8 cellular contexts compared by ENCODE assay signal in genomic region chr4:139553751-139554670, GRCh38. TPM values are rescaled to one million over a fixed set of nuclear protein-coding genes. Genes with fewer than 3 reads are reported as not detected.
DNase-seq lines count a peak whose midpoint lies in the region; ATAC-seq and TF ChIP-seq lines count a peak whose summit lies in the region.

No MANE protein-coding gene starts in this region.

- H3K4me1 ChIP-seq in A673 (ENCODE audit: insufficient read depth, low read length, poor library complexity, severe bottlenecking) = peaks cover 74% of the 10 kb centered on the region
- H3K4me1 ChIP-seq in HUES64 (ENCODE audit: insufficient read depth, low read length) = peaks cover 37% of the 10 kb centered on the region

- peaks cover 0 to 19% (median 4%) of the 10 kb centered on the region in 5 donors for H3K27me3 Mint-ChIP-seq in naive thymus-derived CD8-positive, alpha-beta T cell

- H3K27me3 ChIP-seq in A673 (replicated peaks; ENCODE audit: insufficient read depth, low read depth, low read length, poor library complexity) (no peaks in the 10 kb centered on the region), HUES64 (ENCODE audit: insufficient read depth, low read length) (peaks cover 65% of the 10 kb centered on the region)

- H3K36me3 ChIP-seq in A673 (ENCODE audit: insufficient read depth, low read length, poor library complexity, severe bottlenecking) = no peaks in the 10 kb centered on the region
- no peaks in the 10 kb centered on the region for H3K36me3 ChIP-seq in HUES64 (ENCODE audit: insufficient read depth, low read length)

- POLR2A ChIA-PET in A673 (lab: Charles Lee; ENCODE audit: low non-redundant PET) = interaction anchor here (0.6 kb wide), 1 partner anchor 1311 kb away, joined by 3 read pairs; no protein-coding TSS in a partner anchor
- POLR2A ChIA-PET in naive thymus-derived CD8-positive, alpha-beta T cell (lab: Charles Lee) = interaction anchor here (1.4 kb wide), 1 partner anchor 100 kb away, joined by 4 read pairs; the partner anchor contains the start of gene RAB33B

- peak overlapping the region in 6 of 10 donors; percentile 22 to 97 (median 92) for H3K4me3 Mint-ChIP-seq in naive thymus-derived CD8-positive, alpha-beta T cell

- H3K4me1 Mint-ChIP-seq in naive thymus-derived CD8-positive, alpha-beta T cell = peaks cover 8 to 42% (median 24%) of the 10 kb centered on the region in 4 donors

- DNase-seq in A673 (ENCODE audit: low spot score) (no peak), cerebellar cortex (ENCODE audit: low spot score) (peak; percentile 46), NCI-H146 (lab: John Stamatoyannopoulos, UW) (no peak)
- DNase-seq in naive thymus-derived CD8-positive, alpha-beta T cell = no peak

- H3K27ac ChIP-seq in A673 (ENCODE audit: low read depth, low read length, poor library complexity, severe bottlenecking) (peak overlapping the region; percentile 98), HUES64 (ENCODE audit: low read depth, low read length) (no peak overlapping the region)

- H3K27ac Mint-ChIP-seq in naive thymus-derived CD8-positive, alpha-beta T cell = peak overlapping the region in 4 of 10 donors; percentile 8 to 94 (median 63)

- TF ChIP-seq CTCF in A673 (conservative IDR thresholded peaks at IDR 0.05; ENCODE audit: low read depth, low read length) = no peak

- no peak for ATAC-seq in naive thymus-derived CD8-positive, alpha-beta T cell
- ATAC-seq in GM21515 (IDR thresholded peaks at IDR 0.05; ENCODE audit: unreplicated experiment) = no peak
- no peak for ATAC-seq in HG02623 (IDR thresholded peaks at IDR 0.05; ENCODE audit: unreplicated experiment)
- ATAC-seq in HG02884 (IDR thresholded peaks at IDR 0.05; ENCODE audit: unreplicated experiment) = no peak

- no TSS peak for BruUV-seq in A673 (replicated peaks; lab: Mats Ljungman, UMichigan)

- H3K36me3 Mint-ChIP-seq in naive thymus-derived CD8-positive, alpha-beta T cell = peaks cover 0 to 2% (median 0%) of the 10 kb centered on the region in 3 donors

- no peaks in the 10 kb centered on the region for H3K9me3 Mint-ChIP-seq in naive thymus-derived CD8-positive, alpha-beta T cell

- CTCF ChIA-PET in A673 (lab: Charles Lee) = no interaction called here

- peak overlapping the region; percentile 88 for H3K4me3 ChIP-seq in A673 (ENCODE audit: low read depth, low read length, poor library complexity, severe bottlenecking)
- peak overlapping the region; percentile 69; the same call in 1 of the 2 replicates for H3K4me3 ChIP-seq in HUES64 (ENCODE audit: low read length)

- intact Hi-C loops in A673 (cut with micrococcal nuclease; ENCODE audit: unreplicated experiment) = loop anchor here (10.0 kb wide), 1 partner anchor 59 kb away; no protein-coding TSS in a partner anchor

- WGBS in HUES64 = 71% methylated on average over 4 of the region's 4 CpGs

- H3K9me3 ChIP-seq in A673 (ENCODE audit: low read depth, low read length, poor library complexity, severe bottlenecking) (no peaks in the 10 kb centered on the region), HUES64 (ENCODE audit: insufficient read depth, low read depth, low read length) (no peaks in the 10 kb centered on the region)

- no peak overlapping the region for H3K9ac ChIP-seq in HUES64 (ENCODE audit: low read depth, low read length)

RNA-seq across cellular contexts. Expression of gene SETD7, which starts 2.0 kb away (rescaled TPM):
- 52.8 and 54.6 TPM in 2 replicates for total RNA-seq in A673 (2021)
- polyA plus RNA-seq in HUES64 (2013, experiment 1 of 2) = 2.7 TPM
- polyA plus RNA-seq in HUES64 (2013, experiment 2 of 2) = 3.4 TPM
- total RNA-seq in naive thymus-derived CD8-positive, alpha-beta T cell = 1 to 10 TPM; 2.3 to 2.7 TPM
- under 1 TPM; 0.09 to 0.36 (median 0.32) TPM for polyA plus RNA-seq in naive thymus-derived CD8-positive, alpha-beta T cell

Comparison
In these comparisons a context has a peak if more than half of its experiments do, and no peak if none do; other contexts are left out.
1. RNA of gene SETD7, which starts 2.0 kb away (total RNA-seq): 52.8 to 54.6 TPM in A673; 2.3 to 2.7 TPM in naive thymus-derived CD8-positive, alpha-beta T cell; every median in the first group is over 10 times any median in the second.